In genomic region chr5:175859916-175860315, GRCh38 we compare ENCODE assay signal across 32 cellular contexts. TPM values are rescaled to one million over a fixed set of nuclear protein-coding genes. Genes with fewer than 3 reads are reported as not detected.
"Had no signal": no experiment of that assay in that cellular context is flagged by ENCODE, and none has a peak within 500 bp of the region (broad histone marks: within the 10 kb centered on the region; RNA-seq: fewer than 3 reads in every experiment).

No MANE protein-coding gene starts in this region.

- H3K4me1 Mint-ChIP-seq: activated CD4-positive, alpha-beta memory T cell treated with anti-CD3 and anti-CD28 coated beads, Interleukin-2, amount 10 ng/mL, durations not matched to agents 7 days and 5 days; activated CD4-positive, alpha-beta T cell treated with anti-CD3 and anti-CD28 coated beads, Interleukin-2, amount 10 ng/mL, durations not matched to agents 7 days and 5 days; activated naive CD4-positive, alpha-beta T cell treated with anti-CD3 and anti-CD28 coated beads, Interleukin-2, amount 10 ng/mL, durations not matched to agents 7 days and 5 days; activated naive CD8-positive, alpha-beta T cell treated with anti-CD3 and anti-CD28 coated beads, Interleukin-2, amount 10 ng/mL, durations not matched to agents 7 days and 5 days; central memory CD8-positive, alpha-beta T cell had no signal

- H3K4me1 ChIP-seq: ascending aorta, esophagus muscularis mucosa, foreskin keratinocyte, gastrocnemius medialis, heart left ventricle had no signal

- H3K36me3 ChIP-seq: ascending aorta, brain microvascular endothelial cell, esophagus muscularis mucosa, gastrocnemius medialis, heart left ventricle had no signal

- H3K9me3 Mint-ChIP-seq: activated CD4-positive, alpha-beta memory T cell treated with anti-CD3 and anti-CD28 coated beads, Interleukin-2, amount 10 ng/mL, durations not matched to agents 7 days and 5 days; activated CD4-positive, alpha-beta T cell treated with anti-CD3 and anti-CD28 coated beads, Interleukin-2, amount 10 ng/mL, durations not matched to agents 7 days and 5 days; activated naive CD4-positive, alpha-beta T cell treated with anti-CD3 and anti-CD28 coated beads, Interleukin-2, amount 10 ng/mL, durations not matched to agents 7 days and 5 days; activated naive CD8-positive, alpha-beta T cell treated with anti-CD3 and anti-CD28 coated beads, Interleukin-2, amount 10 ng/mL, durations not matched to agents 7 days and 5 days; activated T-cell treated with anti-CD3 and anti-CD28 coated beads, Interleukin-2, amount 50 U/mL, for 24 hours; central memory CD8-positive, alpha-beta T cell; dendritic cell treated with granulocyte-macrophage colony-stimulating factor and Interleukin-4, amounts not matched to agents 40 ng/mL and 50 ng/mL, for 4 days; endodermal cell had no signal

- H3K36me3 Mint-ChIP-seq: activated naive CD4-positive, alpha-beta T cell treated with anti-CD3 and anti-CD28 coated beads, Interleukin-2, amount 10 ng/mL, durations not matched to agents 7 days and 5 days; activated naive CD4-positive, alpha-beta T cell treated with anti-CD3 and anti-CD28 coated beads, Interleukin-2, amount 50 U/mL, for 72 hours; activated naive CD8-positive, alpha-beta T cell treated with anti-CD3 and anti-CD28 coated beads, Interleukin-2, amount 10 ng/mL, durations not matched to agents 7 days and 5 days had no signal

- H3K27me3 Mint-ChIP-seq: activated CD4-positive, alpha-beta T cell treated with anti-CD3 and anti-CD28 coated beads, Interleukin-2, amount 10 ng/mL, durations not matched to agents 7 days and 5 days; activated T-cell treated with anti-CD3 and anti-CD28 coated beads, Interleukin-2, amount 50 U/mL, for 24 hours had no signal

- H3K9me3 ChIP-seq: ascending aorta, esophagus muscularis mucosa, gastrocnemius medialis, heart left ventricle had no signal

- H3K27ac Mint-ChIP-seq: activated CD4-positive, alpha-beta memory T cell treated with anti-CD3 and anti-CD28 coated beads, Interleukin-2, amount 10 ng/mL, durations not matched to agents 7 days and 5 days; activated CD4-positive, alpha-beta T cell treated with anti-CD3 and anti-CD28 coated beads, Interleukin-2, amount 10 ng/mL, durations not matched to agents 7 days and 5 days; activated naive CD4-positive, alpha-beta T cell treated with anti-CD3 and anti-CD28 coated beads, Interleukin-2, amount 10 ng/mL, durations not matched to agents 7 days and 5 days; activated naive CD4-positive, alpha-beta T cell treated with anti-CD3 and anti-CD28 coated beads, Interleukin-2, amount 50 U/mL, for 72 hours; activated naive CD8-positive, alpha-beta T cell treated with anti-CD3 and anti-CD28 coated beads, Interleukin-2, amount 10 ng/mL, durations not matched to agents 7 days and 5 days; activated T-cell treated with anti-CD3 and anti-CD28 coated beads, Interleukin-2, amount 50 U/mL, for 24 hours; activated T-cell treated with anti-CD3 and anti-CD28 coated beads, Interleukin-2, amount 50 U/mL, for 72 hours; dendritic cell treated with granulocyte-macrophage colony-stimulating factor and Interleukin-4, amounts not matched to agents 40 ng/mL and 50 ng/mL, for 4 days; endodermal cell had no signal

- ATAC-seq: activated naive CD4-positive, alpha-beta T cell treated with anti-CD3 and anti-CD28 coated beads, Interleukin-2, amount 50 U/mL, for 72 hours; activated T-cell treated with anti-CD3 and anti-CD28 coated beads, Interleukin-2, amount 50 U/mL, for 72 hours; foreskin keratinocyte; gastrocnemius medialis; heart left ventricle had no signal

- H3K27me3 ChIP-seq: ascending aorta, brain microvascular endothelial cell, dorsolateral prefrontal cortex, foreskin keratinocyte had no signal

- H3K4me3 Mint-ChIP-seq: activated CD4-positive, alpha-beta memory T cell treated with anti-CD3 and anti-CD28 coated beads, Interleukin-2, amount 10 ng/mL, durations not matched to agents 7 days and 5 days; activated CD4-positive, alpha-beta T cell treated with anti-CD3 and anti-CD28 coated beads, Interleukin-2, amount 10 ng/mL, durations not matched to agents 7 days and 5 days; activated naive CD4-positive, alpha-beta T cell treated with anti-CD3 and anti-CD28 coated beads, Interleukin-2, amount 10 ng/mL, durations not matched to agents 7 days and 5 days; activated naive CD8-positive, alpha-beta T cell treated with anti-CD3 and anti-CD28 coated beads, Interleukin-2, amount 10 ng/mL, durations not matched to agents 7 days and 5 days; activated T-cell treated with anti-CD3 and anti-CD28 coated beads, Interleukin-2, amount 50 U/mL, for 24 hours; activated T-cell treated with anti-CD3 and anti-CD28 coated beads, Interleukin-2, amount 50 U/mL, for 72 hours; central memory CD8-positive, alpha-beta T cell; dendritic cell treated with granulocyte-macrophage colony-stimulating factor and Interleukin-4, amounts not matched to agents 40 ng/mL and 50 ng/mL, for 4 days; endodermal cell had no signal

- H3K4me3 ChIP-seq: ascending aorta, coronary artery, dorsolateral prefrontal cortex, esophagus muscularis mucosa, gastrocnemius medialis, heart left ventricle had no signal

- H3K27ac ChIP-seq: ascending aorta, brain microvascular endothelial cell, coronary artery, dorsolateral prefrontal cortex, esophagus muscularis mucosa, foreskin keratinocyte, gastrocnemius medialis, heart left ventricle had no signal

- DNase-seq: activated CD4-positive, alpha-beta memory T cell treated with anti-CD3 and anti-CD28 coated beads, Interleukin-2, amount 10 ng/mL, durations not matched to agents 7 days and 5 days; activated CD4-positive, alpha-beta T cell treated with anti-CD3 and anti-CD28 coated beads for 1 hour; activated CD4-positive, alpha-beta T cell treated with anti-CD3 and anti-CD28 coated beads for 4 hours; activated CD4-positive, alpha-beta T cell treated with anti-CD3 and anti-CD28 coated beads, Interleukin-2, amount 10 ng/mL, durations not matched to agents 7 days and 5 days; activated CD4-positive, alpha-beta T cell treated with anti-CD3 and anti-CD28 coated beads, Interleukin-2, amount 50 U/mL, for 4 hours; activated CD8-positive, alpha-beta memory T cell treated with anti-CD3 and anti-CD28 coated beads, Interleukin-2, amount 50 U/mL, for 48 hours; activated gamma-delta T cell; activated naive CD4-positive, alpha-beta T cell; activated naive CD4-positive, alpha-beta T cell treated with anti-CD3 and anti-CD28 coated beads, Interleukin-2, amount 10 ng/mL, durations not matched to agents 7 days and 5 days; activated naive CD8-positive, alpha-beta T cell treated with anti-CD3 and anti-CD28 coated beads, Interleukin-2, amount 10 ng/mL, durations not matched to agents 7 days and 5 days; activated T-cell treated with anti-CD3 and anti-CD28 coated beads for 4 hours; activated T-cell treated with anti-CD3 and anti-CD28 coated beads, Interleukin-2, amount 50 U/mL, for 24 hours; activated T-cell treated with anti-CD3 and anti-CD28 coated beads, Interleukin-2, amount 50 U/mL, for 72 hours; brain microvascular endothelial cell; effector memory CD4-positive, alpha-beta T cell; endodermal cell; erythroblast; foreskin keratinocyte; gastrocnemius medialis; glutamatergic neuron; T-helper 2 cell had no signal

- FAIRE-seq: bronchial epithelial cell had no signal

RNA-seq across cellular contexts. Expression of gene CPLX2, which starts 11.5 kb away (rescaled TPM):
- total RNA-seq: activated CD4-positive, alpha-beta memory T cell treated with anti-CD3 and anti-CD28 coated beads, Interleukin-2, amount 10 ng/mL, durations not matched to agents 7 days and 5 days; activated CD4-positive, alpha-beta T cell treated with anti-CD3 and anti-CD28 coated beads, Interleukin-2, amount 10 ng/mL, durations not matched to agents 7 days and 5 days; activated naive CD4-positive, alpha-beta T cell treated with anti-CD3 and anti-CD28 coated beads, Interleukin-2, amount 50 U/mL, for 72 hours; activated naive CD8-positive, alpha-beta T cell treated with anti-CD3 and anti-CD28 coated beads, Interleukin-2, amount 10 ng/mL, durations not matched to agents 7 days and 5 days; activated T-cell treated with anti-CD3 and anti-CD28 coated beads, Interleukin-2, amount 50 U/mL, for 72 hours; ascending aorta; bronchial epithelial cell; cardiac septum; endodermal cell; foreskin keratinocyte; gastrocnemius medialis; heart left ventricle; T-helper 1 cell treated with Interleukin-12 subunit alpha and Interleukin-12 subunit beta and Interleukin-4 antibody, amounts not matched to agents 30 ng/mL and 1 ng/mL, for 36 hours had no signal
- polyA plus RNA-seq: foreskin keratinocyte, heart left ventricle had no signal
